In the genomic region with DNA sequence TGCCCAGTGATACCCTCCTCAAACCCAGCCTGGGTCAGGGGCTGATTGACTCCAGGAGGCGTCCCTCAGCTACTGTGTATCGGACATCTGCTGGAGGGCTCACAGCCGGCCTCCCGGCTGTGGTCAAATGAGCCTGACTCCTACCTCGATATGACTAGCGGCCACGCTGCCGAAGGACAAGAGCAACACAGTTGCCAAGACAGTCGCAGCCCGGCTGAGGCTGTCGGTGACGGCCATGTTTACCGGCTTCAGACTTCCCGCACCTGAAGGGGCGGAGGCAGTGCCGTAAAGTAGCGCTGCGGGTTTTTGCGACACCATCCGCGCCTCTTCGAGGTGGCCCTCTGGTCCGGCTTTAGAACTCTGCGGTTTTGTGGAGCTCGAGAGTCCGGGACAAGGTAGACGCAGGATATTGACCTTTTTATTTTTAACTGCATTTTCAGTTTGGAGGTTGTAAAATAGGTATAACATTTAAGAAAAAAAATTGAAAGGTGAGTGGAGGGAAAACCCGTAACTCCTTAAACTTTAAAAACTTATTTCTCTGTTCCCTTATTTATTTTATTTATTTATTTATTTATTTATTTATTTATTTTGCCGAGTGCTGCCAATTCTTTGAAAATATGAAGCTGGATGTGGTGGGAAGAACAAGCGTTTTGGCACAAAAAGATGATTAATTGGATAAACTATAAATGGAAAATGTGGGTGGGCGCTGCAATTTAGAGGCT, we compare ENCODE assay signal across 1 cellular context.
A peak's percentile ranks its signal among the peaks of the same experiment; 100 is the strongest.
TF ChIP-seq lines count a peak whose summit lies in the region.

A gene (minus strand): TSS at position 265 of the 722 bp plus-strand sequence. CDS start 28 bp downstream, at position 237.

TF ChIP-seq in liver, 16 proteins besides CTCF, POLR2A, EP300 and RAD21 (continued from another document):
- TF ChIP-seq, protein P1, sequence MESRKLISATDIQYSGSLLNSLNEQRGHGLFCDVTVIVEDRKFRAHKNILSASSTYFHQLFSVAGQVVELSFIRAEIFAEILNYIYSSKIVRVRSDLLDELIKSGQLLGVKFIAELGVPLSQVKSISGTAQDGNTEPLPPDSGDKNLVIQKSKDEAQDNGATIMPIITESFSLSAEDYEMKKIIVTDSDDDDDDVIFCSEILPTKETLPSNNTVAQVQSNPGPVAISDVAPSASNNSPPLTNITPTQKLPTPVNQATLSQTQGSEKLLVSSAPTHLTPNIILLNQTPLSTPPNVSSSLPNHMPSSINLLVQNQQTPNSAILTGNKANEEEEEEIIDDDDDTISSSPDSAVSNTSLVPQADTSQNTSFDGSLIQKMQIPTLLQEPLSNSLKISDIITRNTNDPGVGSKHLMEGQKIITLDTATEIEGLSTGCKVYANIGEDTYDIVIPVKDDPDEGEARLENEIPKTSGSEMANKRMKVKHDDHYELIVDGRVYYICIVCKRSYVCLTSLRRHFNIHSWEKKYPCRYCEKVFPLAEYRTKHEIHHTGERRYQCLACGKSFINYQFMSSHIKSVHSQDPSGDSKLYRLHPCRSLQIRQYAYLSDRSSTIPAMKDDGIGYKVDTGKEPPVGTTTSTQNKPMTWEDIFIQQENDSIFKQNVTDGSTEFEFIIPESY (IDR thresholded peaks at IDR 0.05), result peak; percentile 88
- no peak for TF ChIP-seq NR2F2 (IDR thresholded peaks at IDR 0.05)
